In genomic region chr11:20964985-20965384, GRCh38 we compare ENCODE assay signal across 14 cellular contexts.
"Had no signal": no experiment of that assay in that cellular context is flagged by ENCODE, and none has a peak within 500 bp of the region (broad histone marks: within the 10 kb centered on the region; RNA-seq: fewer than 3 reads in every experiment).

No MANE protein-coding gene starts in this region.

- H3K4me1 ChIP-seq: left ventricle myocardium inferior, upper lobe of left lung had no signal

- ATAC-seq: activated CD4-positive, CD25-positive, alpha-beta regulatory T cell treated with anti-CD3 and anti-CD28 coated beads, Interleukin-2, amount 50 U/mL, for 24 hours; activated naive CD8-positive, alpha-beta T cell treated with anti-CD3 and anti-CD28 coated beads, Interleukin-2, amount 50 U/mL, for 24 hours; activated T-cell treated with anti-CD3 and anti-CD28 coated beads, Interleukin-2, amount 50 U/mL, for 4 hours; effector memory CD8-positive, alpha-beta T cell; stimulated activated naive B cell treated with anti-CD40 and anti-IgM and Interleukin-4, amounts not matched to agents 10 μg/mL and 1 μg/mL and 100 μg/mL, for 72 hours had no signal

- H3K4me1 Mint-ChIP-seq: activated CD4-positive, alpha-beta T cell treated with anti-CD3 and anti-CD28 coated beads, Interleukin-2, amount 10 ng/mL, durations not matched to agents 7 days and 5 days; activated naive CD4-positive, alpha-beta T cell treated with anti-CD3 and anti-CD28 coated beads, Interleukin-2, amount 10 ng/mL, durations not matched to agents 7 days and 5 days; activated naive CD8-positive, alpha-beta T cell treated with anti-CD3 and anti-CD28 coated beads, Interleukin-2, amount 50 U/mL, for 24 hours; nephron progenitor cell; stimulated activated naive B cell treated with anti-CD40 and anti-IgM and Interleukin-4, amounts not matched to agents 10 μg/mL and 1 μg/mL and 100 μg/mL, for 72 hours had no signal

- H3K4me3 ChIP-seq: left ventricle myocardium inferior, thoracic aorta, upper lobe of left lung had no signal

- H3K27ac ChIP-seq: left ventricle myocardium inferior, upper lobe of left lung had no signal

- H3K9me3 Mint-ChIP-seq: activated T-cell treated with anti-CD3 and anti-CD28 coated beads, Interleukin-2, amount 50 U/mL, for 4 hours; nephron progenitor cell had no signal

- H3K9me3 ChIP-seq: left ventricle myocardium inferior, thoracic aorta, upper lobe of left lung had no signal

- H3K36me3 ChIP-seq: left ventricle myocardium inferior, thoracic aorta, upper lobe of left lung had no signal

- DNase-seq: activated CD4-positive, alpha-beta T cell treated with anti-CD3 and anti-CD28 coated beads, Interleukin-2, amount 10 ng/mL, durations not matched to agents 7 days and 5 days; activated CD8-positive, alpha-beta memory T cell treated with anti-CD3 and anti-CD28 coated beads, Interleukin-2, amount 50 U/mL, for 4 hours; activated naive CD4-positive, alpha-beta T cell treated with anti-CD3 and anti-CD28 coated beads, Interleukin-2, amount 10 ng/mL, durations not matched to agents 7 days and 5 days; activated naive CD8-positive, alpha-beta T cell treated with anti-CD3 and anti-CD28 coated beads, Interleukin-2, amount 50 U/mL, for 24 hours; activated T-cell treated with anti-CD3 and anti-CD28 coated beads, Interleukin-2, amount 50 U/mL, for 4 hours; aorta; effector memory CD8-positive, alpha-beta T cell; left ventricle myocardium inferior; nephron progenitor cell; stimulated activated naive B cell treated with anti-CD40 and anti-IgM and Interleukin-4, amounts not matched to agents 10 μg/mL and 1 μg/mL and 100 μg/mL, for 72 hours; T1000; upper lobe of left lung had no signal

- H3K36me3 Mint-ChIP-seq: activated naive CD4-positive, alpha-beta T cell treated with anti-CD3 and anti-CD28 coated beads, Interleukin-2, amount 10 ng/mL, durations not matched to agents 7 days and 5 days; stimulated activated naive B cell treated with anti-CD40 and anti-IgM and Interleukin-4, amounts not matched to agents 10 μg/mL and 1 μg/mL and 100 μg/mL, for 72 hours had no signal

- H3K4me3 Mint-ChIP-seq: activated CD4-positive, alpha-beta T cell treated with anti-CD3 and anti-CD28 coated beads, Interleukin-2, amount 10 ng/mL, durations not matched to agents 7 days and 5 days; activated naive CD4-positive, alpha-beta T cell treated with anti-CD3 and anti-CD28 coated beads, Interleukin-2, amount 10 ng/mL, durations not matched to agents 7 days and 5 days; activated naive CD8-positive, alpha-beta T cell treated with anti-CD3 and anti-CD28 coated beads, Interleukin-2, amount 50 U/mL, for 24 hours; activated T-cell treated with anti-CD3 and anti-CD28 coated beads, Interleukin-2, amount 50 U/mL, for 4 hours; effector memory CD8-positive, alpha-beta T cell; nephron progenitor cell; stimulated activated naive B cell treated with anti-CD40 and anti-IgM and Interleukin-4, amounts not matched to agents 10 μg/mL and 1 μg/mL and 100 μg/mL, for 72 hours had no signal

- H3K27me3 ChIP-seq: upper lobe of left lung had no signal

- H3K27ac Mint-ChIP-seq: activated CD4-positive, alpha-beta T cell treated with anti-CD3 and anti-CD28 coated beads, Interleukin-2, amount 10 ng/mL, durations not matched to agents 7 days and 5 days; activated naive CD4-positive, alpha-beta T cell treated with anti-CD3 and anti-CD28 coated beads, Interleukin-2, amount 10 ng/mL, durations not matched to agents 7 days and 5 days; activated naive CD8-positive, alpha-beta T cell treated with anti-CD3 and anti-CD28 coated beads, Interleukin-2, amount 50 U/mL, for 24 hours; effector memory CD8-positive, alpha-beta T cell; nephron progenitor cell; stimulated activated naive B cell treated with anti-CD40 and anti-IgM and Interleukin-4, amounts not matched to agents 10 μg/mL and 1 μg/mL and 100 μg/mL, for 72 hours had no signal

- H3K27me3 Mint-ChIP-seq: activated CD4-positive, alpha-beta T cell treated with anti-CD3 and anti-CD28 coated beads, Interleukin-2, amount 10 ng/mL, durations not matched to agents 7 days and 5 days; activated naive CD4-positive, alpha-beta T cell treated with anti-CD3 and anti-CD28 coated beads, Interleukin-2, amount 10 ng/mL, durations not matched to agents 7 days and 5 days; activated naive CD8-positive, alpha-beta T cell treated with anti-CD3 and anti-CD28 coated beads, Interleukin-2, amount 50 U/mL, for 24 hours; effector memory CD8-positive, alpha-beta T cell; stimulated activated naive B cell treated with anti-CD40 and anti-IgM and Interleukin-4, amounts not matched to agents 10 μg/mL and 1 μg/mL and 100 μg/mL, for 72 hours had no signal
